ENCODE assay signal across 8 cellular contexts in the genomic region with DNA sequence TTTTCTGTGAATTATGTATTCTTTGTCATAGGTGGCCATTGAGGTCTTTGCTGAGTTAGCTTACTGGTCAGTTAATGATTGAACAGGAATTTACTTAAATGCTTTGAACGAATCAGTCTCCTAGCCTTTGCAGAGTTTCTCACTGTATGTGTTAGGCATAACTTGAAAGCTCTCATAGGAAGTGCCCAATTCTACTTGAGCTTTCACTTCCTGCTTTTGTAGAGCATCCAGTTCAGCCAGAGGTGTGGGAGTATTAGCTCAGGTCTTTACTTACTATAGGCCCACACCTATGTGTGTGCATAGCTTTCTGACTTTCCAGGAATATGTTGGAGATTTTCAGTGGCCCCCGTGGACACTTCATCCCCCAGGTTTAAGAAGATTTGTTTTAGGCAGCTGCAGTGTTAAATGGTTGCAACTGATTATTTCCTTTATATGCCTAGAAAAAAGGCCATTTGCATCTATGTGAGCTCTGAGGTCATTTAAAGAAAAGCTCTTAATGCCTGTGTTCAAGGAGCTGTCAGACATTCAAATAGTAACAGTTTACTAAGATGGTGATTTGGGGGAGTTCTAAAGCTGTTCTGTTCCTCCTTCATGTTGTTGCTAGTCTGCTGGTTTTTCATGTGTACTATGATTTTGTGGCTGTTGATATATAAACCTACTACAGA.
DNase-seq lines count a peak whose midpoint lies in the region; ATAC-seq, FAIRE-seq and TF ChIP-seq lines count a peak whose summit lies in the region.

No MANE protein-coding gene starts in this region.

- peaks cover 0 to 8% (median 0%) of the 10 kb centered on the region in 11 experiments; a peak in 2 of 22 replicates for H4K20me1 ChIP-seq in BLaER1 treated with 17β-estradiol and CSF1 and Interleukin-3, amounts not matched to agents 10 nM and 100 nM
- no peaks in the 10 kb centered on the region for H4K20me1 ChIP-seq in GM12878 (ENCODE audit: control insufficient read depth, insufficient read depth)

- no peak for TF ChIP-seq CTCF in GM12878 (IDR thresholded peaks at IDR 0.05 in 2 of 3, conservative IDR thresholded peaks at IDR 0.05 in 1 of 3; ENCODE audit: control insufficient read depth in 2 of 3, extremely low read depth in 1 of 3, insufficient read depth in 1 of 3, low read depth in 3 of 3, low read length in 3 of 3)

- peak; percentile 99 for FAIRE-seq in GM12878 (lab: Jason Lieb, UNC)

- no peak overlapping the region for H3K27ac ChIP-seq in BLaER1 treated with 17β-estradiol and CSF1 and Interleukin-3, amounts not matched to agents 10 nM and 100 nM
- H3K27ac ChIP-seq in GM12878 (ENCODE audit: control insufficient read depth, insufficient read depth), result peak overlapping the region; percentile 26

- in situ Hi-C loops in GM12878 (cut with MboI), result no loop called here

- no peak overlapping the region for H3K9ac ChIP-seq in BLaER1 treated with 17β-estradiol and CSF1 and Interleukin-3, amounts not matched to agents 10 nM and 100 nM
- no peak overlapping the region for H3K9ac ChIP-seq in GM12878 (ENCODE audit: control insufficient read depth, insufficient read depth, low read length)

- POLR2A ChIA-PET in GM12878 (lab: Charles Lee), result interaction anchor here (1.0 to 1.5 kb wide), 6 partner anchors 30 to 207 kb away, joined by 3 to 7 read pairs (median 4); partner anchors contain the start of genes ITFG1 and PHKB

- H3K4me1 ChIP-seq in BLaER1 treated with 17β-estradiol and CSF1 and Interleukin-3, amounts not matched to agents 10 nM and 100 nM, result peaks cover 7 to 23% (median 14%) of the 10 kb centered on the region in 10 experiments; a peak in 18 of 20 replicates
- H3K4me1 ChIP-seq in GM12878 (ENCODE audit: control insufficient read depth, insufficient read depth, low read length), result peaks cover 6% of the 10 kb centered on the region; the same call in 1 of the 2 replicates

- no peaks in the 10 kb centered on the region for H3K27me3 ChIP-seq in BLaER1 treated with 17β-estradiol and CSF1 and Interleukin-3, amounts not matched to agents 10 nM and 100 nM
- H3K27me3 ChIP-seq in GM12878 (replicated peaks in 1 of 2; ENCODE audit: control insufficient read depth in 2 of 2, insufficient read depth in 2 of 2, low read length in 1 of 2), result no peaks in the 10 kb centered on the region

- WGBS in GM12878 (ENCODE audit: insufficient coverage, insufficient replicate concordance, low lambda C conversion rate, missing lambda C conversion rate), result 5% methylated on average over 2 of the region's 2 CpGs

- TF ChIP-seq RAD21 in GM12878 (IDR thresholded peaks at IDR 0.05; ENCODE audit: insufficient read depth, low read depth, low read length), result 0 out of 2 replicates have a peak, but pooled peaks have one; percentile 13

- TF ChIP-seq EP300 in GM12878 (IDR thresholded peaks at IDR 0.05; ENCODE audit: borderline replicate concordance in 1 of 2, control insufficient read depth in 1 of 2, low read depth in 2 of 2, low read length in 2 of 2), result peak in 1 of 2 experiments; percentile 79; a peak in 1 of 4 replicates

- H2AFZ ChIP-seq in GM12878 (ENCODE audit: control insufficient read depth, low read depth, low read length), result no peak overlapping the region

- peak overlapping the region in 8 of 11 experiments; percentile 2 to 56 (median 20); a peak in 8 of 22 replicates for H3K4me2 ChIP-seq in BLaER1 treated with 17β-estradiol and CSF1 and Interleukin-3, amounts not matched to agents 10 nM and 100 nM
- H3K4me2 ChIP-seq in GM12878 (ENCODE audit: control insufficient read depth, insufficient read depth), result no peak overlapping the region

- H3K79me2 ChIP-seq in GM12878 (ENCODE audit: control insufficient read depth, insufficient read depth, low read length), result no peaks in the 10 kb centered on the region

- SMC1A ChIA-PET in GM12878 (lab: Charles Lee; ENCODE audit: uncharacterized antibody, unreplicated experiment), result interaction anchor here (0.5 to 2.7 kb wide), 33 partner anchors 9 to 392 kb away, joined by 3 to 45 read pairs (median 3); partner anchors contain the start of genes ITFG1, NETO2 and PHKB

- peak; percentile 100 for ATAC-seq in GM19397 (IDR thresholded peaks at IDR 0.05; ENCODE audit: unreplicated experiment)
- peak; percentile 100 for ATAC-seq in HG03159 (IDR thresholded peaks at IDR 0.05; ENCODE audit: unreplicated experiment)
- peak; percentile 100 for ATAC-seq in GM12878

- BruUV-seq in GM12878 (replicated peaks; lab: Mats Ljungman, UMichigan), result no TSS peak

- DNase-seq in GM12878 (ENCODE audit: low read depth, low spot score) (peak; percentile 78), 8988T (no peak), OCI-M1 (lab: John Stamatoyannopoulos, UW) (no peak), iPS-NIHi11 (ENCODE audit: low spot score) (no peak)
- DNase-seq in activated CD8-positive, alpha-beta memory T cell treated with anti-CD3 and anti-CD28 coated beads for 24 hours, result no peak

- peaks cover 0 to 13% (median 4%) of the 10 kb centered on the region in 11 experiments; a peak in 8 of 22 replicates for H3K9me3 ChIP-seq in BLaER1 treated with 17β-estradiol and CSF1 and Interleukin-3, amounts not matched to agents 10 nM and 100 nM (replicated peaks in 1 of 11)
- H3K9me3 ChIP-seq in GM12878 (replicated peaks; ENCODE audit: control insufficient read depth, insufficient read depth, low read length), result no peaks in the 10 kb centered on the region; the same call in 1 of the 3 replicates

- CTCF ChIA-PET in GM12878 (lab: Yijun Ruan, JAX), result interaction anchor here (0.6 to 1.4 kb wide), 12 partner anchors 11 to 532 kb away, joined by 3 to 7 read pairs (median 3); no protein-coding TSS in a partner anchor

- peaks cover 24 to 64% (median 42%) of the 10 kb centered on the region in 11 experiments for H3K36me3 ChIP-seq in BLaER1 treated with 17β-estradiol and CSF1 and Interleukin-3, amounts not matched to agents 10 nM and 100 nM
- peaks cover 0 to 13% of the 10 kb centered on the region in 2 experiments; a peak in 3 of 4 replicates for H3K36me3 ChIP-seq in GM12878 (ENCODE audit: control insufficient read depth in 2 of 2, insufficient read depth in 2 of 2, low read length in 1 of 2)

- intact Hi-C loops in GM12878 (cut with micrococcal nuclease; ENCODE audit: unreplicated experiment), result loop anchor here (5.0 kb wide), 1 partner anchor 49 kb away; no protein-coding TSS in a partner anchor

- RAD21 ChIA-PET in GM12878 (lab: Charles Lee; ENCODE audit: unreplicated experiment), result interaction anchor here (0.8 to 2.6 kb wide), 23 partner anchors 10 to 382 kb away, joined by 3 to 46 read pairs (median 4); partner anchors contain the start of genes ITFG1, NETO2 and PHKB

- TF ChIP-seq POLR2A in GM12878 (IDR thresholded peaks at IDR 0.05; ENCODE audit: low read depth, low read length), result no peak

- H3K4me3 ChIP-seq in BLaER1 treated with 17β-estradiol and CSF1 and Interleukin-3, amounts not matched to agents 10 nM and 100 nM, result no peak overlapping the region
- H3K4me3 ChIP-seq in GM12878, result no peak overlapping the region

TF ChIP-seq in GM12878, 131 proteins besides CTCF, POLR2A, EP300 and RAD21 (continues in another document):
- TF ChIP-seq HDAC6 (IDR thresholded peaks at IDR 0.05; ENCODE audit: unreplicated experiment) (no peak), MTA2 (IDR thresholded peaks at IDR 0.05; ENCODE audit: low read depth) (0 out of 2 replicates have a peak, but pooled peaks have one; percentile 33), IRF4 (IDR thresholded peaks at IDR 0.05; ENCODE audit: low read depth, low read length) (peak; percentile 81), NFXL1 (IDR thresholded peaks at IDR 0.05; ENCODE audit: borderline replicate concordance) (no peak), STAT1 (conservative IDR thresholded peaks at IDR 0.05) (no peak), ZNF217 (IDR thresholded peaks at IDR 0.05) (0 out of 2 replicates have a peak, but pooled peaks have one; percentile 61), CREM (IDR thresholded peaks at IDR 0.05; ENCODE audit: low read depth) (peak; percentile 19; the same call in 1 of the 2 replicates), HCFC1 (IDR thresholded peaks at IDR 0.05; ENCODE audit: low read length) (no peak), RFX5 (IDR thresholded peaks at IDR 0.05; ENCODE audit: low read depth, low read length) (peak; percentile 41; the same call in 1 of the 2 replicates), BRCA1 (IDR thresholded peaks at IDR 0.05; ENCODE audit: low read depth, low read length) (no peak), YY1 (IDR thresholded peaks at IDR 0.05; ENCODE audit: low read depth, low read length) (no peak), RAD51 (IDR thresholded peaks at IDR 0.05) (no peak), IRF3 (IDR thresholded peaks at IDR 0.05) (no peak), TBL1XR1 (IDR thresholded peaks at IDR 0.05; ENCODE audit: low read depth, low read length) (0 out of 2 replicates have a peak, but pooled peaks have one; percentile 31), ZBED1 (IDR thresholded peaks at IDR 0.05; ENCODE audit: borderline replicate concordance) (peak; percentile 49; the same call in 1 of the 2 replicates), ATF7 (IDR thresholded peaks at IDR 0.05; ENCODE audit: low read depth) (peak; percentile 55), SUZ12 (IDR thresholded peaks at IDR 0.05; ENCODE audit: unreplicated experiment) (no peak), SRF (IDR thresholded peaks at IDR 0.05; ENCODE audit: low read depth in 2 of 2, low read length in 2 of 2) (peak in 1 of 2 experiments; percentile 55; a peak in 1 of 4 replicates), FOXM1 (IDR thresholded peaks at IDR 0.05; ENCODE audit: low read depth, low read length) (0 out of 2 replicates have a peak, but pooled peaks have one; percentile 28)
- TF ChIP-seq, protein P1, sequence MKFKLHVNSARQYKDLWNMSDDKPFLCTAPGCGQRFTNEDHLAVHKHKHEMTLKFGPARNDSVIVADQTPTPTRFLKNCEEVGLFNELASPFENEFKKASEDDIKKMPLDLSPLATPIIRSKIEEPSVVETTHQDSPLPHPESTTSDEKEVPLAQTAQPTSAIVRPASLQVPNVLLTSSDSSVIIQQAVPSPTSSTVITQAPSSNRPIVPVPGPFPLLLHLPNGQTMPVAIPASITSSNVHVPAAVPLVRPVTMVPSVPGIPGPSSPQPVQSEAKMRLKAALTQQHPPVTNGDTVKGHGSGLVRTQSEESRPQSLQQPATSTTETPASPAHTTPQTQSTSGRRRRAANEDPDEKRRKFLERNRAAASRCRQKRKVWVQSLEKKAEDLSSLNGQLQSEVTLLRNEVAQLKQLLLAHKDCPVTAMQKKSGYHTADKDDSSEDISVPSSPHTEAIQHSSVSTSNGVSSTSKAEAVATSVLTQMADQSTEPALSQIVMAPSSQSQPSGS (IDR thresholded peaks at IDR 0.05; ENCODE audit: low read length), result peak; percentile 64
